In genomic region chr2:43010428-43011141, GRCh38 we compare ENCODE assay signal across 17 cellular contexts.
DNase-seq lines count a peak whose midpoint lies in the region; ATAC-seq, FAIRE-seq and TF ChIP-seq lines count a peak whose summit lies in the region.
"Had no signal": no experiment of that assay in that cellular context is flagged by ENCODE, and none has a peak within 500 bp of the region (broad histone marks: within the 10 kb centered on the region; RNA-seq: fewer than 3 reads in every experiment).

No MANE protein-coding gene starts in this region.

- H2AFZ ChIP-seq in astrocyte (ENCODE audit: low read depth, low read length) (no peak overlapping the region), mesenchymal stem cell (ENCODE audit: low read depth, low read length) (no peak overlapping the region)

- peaks cover 12% of the 10 kb centered on the region for H3K27me3 Mint-ChIP-seq in astrocyte (ENCODE audit: low read depth, unreplicated experiment)

- DNase-seq in cardiac muscle cell (ENCODE audit: low read depth in 1 of 2, low spot score in 1 of 2) = no peak
- no peak for DNase-seq in right atrium auricular region (ENCODE audit: low spot score)
- DNase-seq in astrocyte (ENCODE audit: low read depth) = peak; percentile 35
- no peak for DNase-seq in left lung
- DNase-seq in DMS114 treated with DMSO at 0.1 percent for 48 hours (lab: John Stamatoyannopoulos, UW; ENCODE audit: unreplicated experiment) = no peak
- no peak for DNase-seq in mesenchymal stem cell
- no peak for DNase-seq in OCI-M2 (lab: John Stamatoyannopoulos, UW; ENCODE audit: unreplicated experiment)
- DNase-seq: activated CD4-positive, alpha-beta T cell treated with anti-CD3 and anti-CD28 coated beads, Interleukin-2, amount 50 U/mL, for 48 hours; AML-193; cerebellar nuclear complex; H7; midbrain; stimulated activated CD4-positive, alpha-beta T cell treated with anti-CD3 and anti-CD28 coated beads, Interleukin-4, amount 100 ng/mL, for 1 hour; stimulated activated naive B cell treated with anti-CD40 and anti-IgM and Interleukin-4, amounts not matched to agents 10 μg/mL and 1 μg/mL and 100 μg/mL, for 72 hours; T1000 had no signal

- H4K91ac ChIP-seq in mesenchymal stem cell (ENCODE audit: low read length) = no peak overlapping the region

- H3K18ac ChIP-seq in mesenchymal stem cell (ENCODE audit: low read depth in 1 of 2, low read length in 2 of 2) = no peak overlapping the region

- H4K8ac ChIP-seq in mesenchymal stem cell (ENCODE audit: low read length) = no peak overlapping the region

- no peaks in the 10 kb centered on the region for H4K20me1 ChIP-seq in astrocyte (ENCODE audit: insufficient read depth, low read length)

- H3K4me1 Mint-ChIP-seq in astrocyte (ENCODE audit: low read depth, unreplicated experiment) = peaks cover 14% of the 10 kb centered on the region

- H2BK12ac ChIP-seq in mesenchymal stem cell (ENCODE audit: low read length in 2 of 2) = no peak overlapping the region

- no peak overlapping the region for H2BK120ac ChIP-seq in mesenchymal stem cell (ENCODE audit: low read depth, low read length)

- TF ChIP-seq CTCF in cardiac muscle cell (IDR thresholded peaks at IDR 0.05; ENCODE audit: low read depth, low read length) (no peak), right atrium auricular region (IDR thresholded peaks at IDR 0.05) (no peak), astrocyte (IDR thresholded peaks at IDR 0.05; ENCODE audit: insufficient read depth, low read depth, low read length) (no peak), left lung (IDR thresholded peaks at IDR 0.05) (no peak)

- H3K9me3 ChIP-seq in cardiac muscle cell (ENCODE audit: low read depth) (no peaks in the 10 kb centered on the region), right atrium auricular region (no peaks in the 10 kb centered on the region), astrocyte (ENCODE audit: insufficient read depth, low read depth, low read length) (peaks cover 9% of the 10 kb centered on the region), left lung (peaks cover 0 to 2% of the 10 kb centered on the region in 2 donors), mesenchymal stem cell (ENCODE audit: control insufficient read depth, low read length) (peaks cover 8% of the 10 kb centered on the region)
- H3K9me3 ChIP-seq: Peyer's patch had no signal

- FAIRE-seq in astrocyte (lab: Jason Lieb, UNC) = no peak

- H3K4me3 ChIP-seq in cardiac muscle cell = no peak overlapping the region
- H3K4me3 ChIP-seq in right atrium auricular region = no peak overlapping the region
- no peak overlapping the region for H3K4me3 ChIP-seq in astrocyte (ENCODE audit: insufficient read depth, low read depth, low read length)
- H3K4me3 ChIP-seq in left lung = no peak overlapping the region
- no peak overlapping the region for H3K4me3 ChIP-seq in mesenchymal stem cell (ENCODE audit: insufficient read depth in 1 of 2, low read depth in 1 of 2, low read length in 2 of 2)
- H3K4me3 ChIP-seq: Peyer's patch had no signal

- no peak overlapping the region for H2AK5ac ChIP-seq in mesenchymal stem cell (ENCODE audit: low read length, severe bottlenecking)

- no peak overlapping the region for H3K27ac Mint-ChIP-seq in astrocyte (ENCODE audit: unreplicated experiment)
- H3K27ac Mint-ChIP-seq: stimulated activated naive B cell treated with anti-CD40 and anti-IgM and Interleukin-4, amounts not matched to agents 10 μg/mL and 1 μg/mL and 100 μg/mL, for 72 hours had no signal

- no peaks in the 10 kb centered on the region for H3K79me1 ChIP-seq in mesenchymal stem cell (replicated peaks; ENCODE audit: low read length, poor library complexity, severe bottlenecking)

- H3K27ac ChIP-seq in cardiac muscle cell = peak overlapping the region; percentile 1
- no peak overlapping the region for H3K27ac ChIP-seq in right atrium auricular region
- H3K27ac ChIP-seq in astrocyte (ENCODE audit: low read depth, low read length) = no peak overlapping the region
- H3K27ac ChIP-seq in left lung = no peak overlapping the region
- no peak overlapping the region for H3K27ac ChIP-seq in mesenchymal stem cell (ENCODE audit: low read length, poor library complexity, severe bottlenecking)
- H3K27ac ChIP-seq: Peyer's patch had no signal

- H3K4me1 ChIP-seq in cardiac muscle cell (ENCODE audit: low read depth) = peaks cover 10% of the 10 kb centered on the region
- peaks cover 0 to 4% of the 10 kb centered on the region in 2 donors for H3K4me1 ChIP-seq in right atrium auricular region
- H3K4me1 ChIP-seq in astrocyte (ENCODE audit: insufficient read depth, low read length) = peaks cover 1% of the 10 kb centered on the region
- peaks cover 0 to 32% of the 10 kb centered on the region in 2 donors for H3K4me1 ChIP-seq in left lung
- peaks cover 13% of the 10 kb centered on the region for H3K4me1 ChIP-seq in mesenchymal stem cell (ENCODE audit: control insufficient read depth, insufficient read depth, low read depth, low read length)

- H3K4me2 ChIP-seq in astrocyte (ENCODE audit: low read length) (no peak overlapping the region), mesenchymal stem cell (ENCODE audit: low read length, poor library complexity, severe bottlenecking) (no peak overlapping the region)

- H3K9ac ChIP-seq in astrocyte (ENCODE audit: low read length) (no peak overlapping the region), mesenchymal stem cell (ENCODE audit: low read length) (no peak overlapping the region)

- H3K27me3 ChIP-seq in cardiac muscle cell = no peaks in the 10 kb centered on the region
- no peaks in the 10 kb centered on the region for H3K27me3 ChIP-seq in right atrium auricular region
- no peaks in the 10 kb centered on the region for H3K27me3 ChIP-seq in astrocyte (ENCODE audit: insufficient read depth, low read length)
- no peaks in the 10 kb centered on the region for H3K27me3 ChIP-seq in left lung
- no peaks in the 10 kb centered on the region for H3K27me3 ChIP-seq in mesenchymal stem cell (ENCODE audit: control insufficient read depth in 1 of 2, insufficient read depth in 1 of 2, low read length in 2 of 2)

- no peak overlapping the region for H2BK5ac ChIP-seq in mesenchymal stem cell (ENCODE audit: low read depth, low read length, poor library complexity, severe bottlenecking)

- no peak overlapping the region for H2BK15ac ChIP-seq in mesenchymal stem cell (ENCODE audit: low read depth, poor library complexity, severe bottlenecking)

- peaks cover 2% of the 10 kb centered on the region for H3K36me3 Mint-ChIP-seq in astrocyte (ENCODE audit: low read depth, unreplicated experiment)

- no peak overlapping the region for H3K23ac ChIP-seq in mesenchymal stem cell (ENCODE audit: low read length in 2 of 2)

- WGBS in mesenchymal stem cell = 100% methylated on average over 3 of the region's 5 CpGs

- no peak overlapping the region for H3K4me3 Mint-ChIP-seq in astrocyte (ENCODE audit: unreplicated experiment)
- H3K4me3 Mint-ChIP-seq: stimulated activated naive B cell treated with anti-CD40 and anti-IgM and Interleukin-4, amounts not matched to agents 10 μg/mL and 1 μg/mL and 100 μg/mL, for 72 hours had no signal

- no peaks in the 10 kb centered on the region for H3K79me2 ChIP-seq in astrocyte (ENCODE audit: insufficient read depth, low read length)

- no peak overlapping the region for H3K4ac ChIP-seq in mesenchymal stem cell (ENCODE audit: low read depth in 1 of 2, low read length in 2 of 2)

- H3K36me3 ChIP-seq in cardiac muscle cell (no peaks in the 10 kb centered on the region), right atrium auricular region (no peaks in the 10 kb centered on the region), astrocyte (ENCODE audit: insufficient read depth, low read length) (no peaks in the 10 kb centered on the region), left lung (no peaks in the 10 kb centered on the region), mesenchymal stem cell (ENCODE audit: control insufficient read depth in 1 of 2, insufficient read depth in 2 of 2, low read depth in 1 of 2, low read length in 2 of 2) (no peaks in the 10 kb centered on the region)
- H3K36me3 ChIP-seq: Peyer's patch had no signal

- intact Hi-C loops in left lung (cut with DNase I) = no loop called here

- peaks cover 9% of the 10 kb centered on the region for H3K9me3 Mint-ChIP-seq in astrocyte (ENCODE audit: unreplicated experiment)

- H3K14ac ChIP-seq in mesenchymal stem cell (ENCODE audit: low read length in 2 of 2) = no peak overlapping the region

- peak; percentile 25 for ATAC-seq in left lung
- ATAC-seq in HG03039 (IDR thresholded peaks at IDR 0.05; ENCODE audit: unreplicated experiment) = no peak
- ATAC-seq: stimulated activated naive B cell treated with anti-CD40 and anti-IgM and Interleukin-4, amounts not matched to agents 10 μg/mL and 1 μg/mL and 100 μg/mL, for 72 hours had no signal
